Comparison of ENCODE assay signal across 33 cellular contexts in genomic region chr10:96418582-96418981, GRCh38. TPM values are rescaled to one million over a fixed set of nuclear protein-coding genes. Genes with fewer than 3 reads are reported as not detected.
"Had no signal": no experiment of that assay in that cellular context is flagged by ENCODE, and none has a peak within 500 bp of the region (broad histone marks: within the 10 kb centered on the region; RNA-seq: fewer than 3 reads in every experiment).

No MANE protein-coding gene starts in this region.

- H3K4me3 ChIP-seq: colonic mucosa, esophagus muscularis mucosa, heart right ventricle, lung, prostate gland, sigmoid colon, stomach, testis, tibial artery had no signal

- DNase-seq: effector CD8-positive, alpha-beta T cell; endodermal cell; foreskin keratinocyte; glutamatergic neuron; heart right ventricle; hippocampal formation; kidney glomerular epithelial cell; natural killer cell; occipital lobe; right cardiac atrium; sigmoid colon; stimulated activated CD4-positive, alpha-beta T cell treated with anti-CD3 and anti-CD28 coated beads, Interleukin-2, amount 100 ng/mL, for 24 hours; stimulated activated CD4-positive, alpha-beta T cell treated with anti-CD3 and anti-CD28 coated beads, Interleukin-4, amount 100 ng/mL, for 24 hours; stimulated activated naive CD4-positive, alpha-beta T cell treated with Interleukin-2 at 50 U/mL for 16 hours; stomach; testis; tibial artery had no signal

- H3K27me3 ChIP-seq: colonic mucosa, heart right ventricle, sigmoid colon, testis had no signal

- FAIRE-seq: endothelial cell of umbilical vein, islet of Langerhans had no signal

- H3K27ac ChIP-seq: colonic mucosa, esophagus muscularis mucosa, foreskin keratinocyte, heart right ventricle, parathyroid adenoma, prostate gland, sigmoid colon, stomach, testis, tibial artery had no signal

- H3K4me1 ChIP-seq: colonic mucosa, foreskin keratinocyte, prostate gland had no signal

- H3K9me3 ChIP-seq: colonic mucosa, esophagus muscularis mucosa, heart right ventricle, prostate gland, sigmoid colon, stomach, testis, tibial artery had no signal

- H3K36me3 ChIP-seq: colonic mucosa, esophagus muscularis mucosa, heart right ventricle, prostate gland, sigmoid colon, stomach, tibial artery had no signal

RNA-seq across cellular contexts. Expression of gene OPALIN, which starts 59.8 kb away (rescaled TPM):
- total RNA-seq: cerebellum, colonic mucosa, endodermal cell, endothelial cell of umbilical vein, epithelial cell of proximal tubule, esophagus muscularis mucosa, fibroblast of lung, foreskin keratinocyte, heart right ventricle, liver, lung, mononuclear cell, natural killer cell, occipital lobe, right cardiac atrium, sigmoid colon, skeletal muscle tissue, stomach, subcutaneous adipose tissue, testis, urinary bladder had no signal
- polyA plus RNA-seq: endothelial cell of umbilical vein, fibroblast of lung, foreskin keratinocyte, heart right ventricle, liver, lung, neural cell, right cardiac atrium, sigmoid colon, stomach, urinary bladder had no signal
